In the genomic region with DNA sequence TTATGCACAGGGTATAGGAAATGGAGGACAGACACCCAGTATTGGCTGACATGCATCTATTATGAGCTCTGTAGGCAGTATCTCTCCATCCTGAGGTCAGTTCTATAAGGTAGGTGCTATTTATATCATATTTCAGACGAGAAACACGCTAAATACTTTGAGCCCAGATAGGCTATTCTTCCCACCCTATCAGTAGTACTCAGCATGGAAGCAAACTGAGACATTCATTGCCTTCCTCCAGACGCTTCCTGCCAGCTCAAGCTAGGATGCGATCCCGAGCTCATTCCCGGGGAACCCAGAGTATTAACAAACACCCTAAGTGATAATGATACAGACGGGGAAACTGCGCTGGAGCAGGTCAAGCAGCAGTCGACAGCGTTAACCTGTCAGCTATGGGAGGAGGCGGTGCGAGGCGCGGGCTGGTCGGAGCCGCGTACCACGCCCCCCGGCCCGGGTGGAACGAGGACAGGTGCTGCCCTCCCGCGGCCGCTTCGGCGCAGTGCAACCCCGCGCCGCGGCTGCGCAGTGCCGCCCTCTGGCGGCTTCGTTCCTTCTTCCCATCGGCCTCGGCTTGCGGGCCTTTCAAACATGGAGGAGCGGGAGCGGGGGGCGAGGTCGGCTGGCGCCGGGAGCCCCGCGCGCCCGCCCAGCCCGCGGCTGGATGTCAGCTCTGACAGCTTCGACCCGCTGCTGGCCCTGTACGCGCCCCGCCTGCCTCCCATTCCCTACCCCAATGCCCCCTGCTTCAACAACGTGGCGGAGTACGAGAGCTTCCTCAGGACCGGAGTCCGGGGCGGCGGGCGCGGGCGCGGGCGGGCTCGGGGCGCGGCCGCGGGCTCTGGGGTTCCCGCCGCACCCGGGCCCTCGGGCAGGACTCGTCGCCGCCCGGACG, we compare ENCODE assay signal across 1 cellular context.
A peak's percentile ranks its signal among the peaks of the same experiment; 100 is the strongest.
TF ChIP-seq lines count a peak whose summit lies in the region.

A gene (plus strand): TSS at position 550 of the 892 bp plus-strand sequence. CDS start 39 bp downstream, at position 589.

TF ChIP-seq in HepG2, 621 proteins besides CTCF, POLR2A, EP300 and RAD21 (continued from another document and continues in another):
- TF ChIP-seq, protein P1, sequence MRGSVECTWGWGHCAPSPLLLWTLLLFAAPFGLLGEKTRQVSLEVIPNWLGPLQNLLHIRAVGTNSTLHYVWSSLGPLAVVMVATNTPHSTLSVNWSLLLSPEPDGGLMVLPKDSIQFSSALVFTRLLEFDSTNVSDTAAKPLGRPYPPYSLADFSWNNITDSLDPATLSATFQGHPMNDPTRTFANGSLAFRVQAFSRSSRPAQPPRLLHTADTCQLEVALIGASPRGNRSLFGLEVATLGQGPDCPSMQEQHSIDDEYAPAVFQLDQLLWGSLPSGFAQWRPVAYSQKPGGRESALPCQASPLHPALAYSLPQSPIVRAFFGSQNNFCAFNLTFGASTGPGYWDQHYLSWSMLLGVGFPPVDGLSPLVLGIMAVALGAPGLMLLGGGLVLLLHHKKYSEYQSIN (CRISPR knock-in tag; IDR thresholded peaks at IDR 0.05; ENCODE audit: borderline replicate concordance): no peak
- TF ChIP-seq HDAC1 (CRISPR knock-in tag; IDR thresholded peaks at IDR 0.05) (peak; percentile 76; the same call in 1 of the 2 replicates), SP1 (IDR thresholded peaks at IDR 0.05) (no peak), SP1 (CRISPR knock-in tag; IDR thresholded peaks at IDR 0.05) (peak; percentile 44; the same call in 1 of the 2 replicates), ASH2L (IDR thresholded peaks at IDR 0.05; ENCODE audit: insufficient read length, low read depth, low read length) (peak; percentile 62), HOXA9 (CRISPR knock-in tag; IDR thresholded peaks at IDR 0.05; ENCODE audit: borderline replicate concordance) (no peak), RARA (CRISPR knock-in tag; IDR thresholded peaks at IDR 0.05) (peak; percentile 24; the same call in 1 of the 2 replicates), MAF1 (CRISPR knock-in tag; IDR thresholded peaks at IDR 0.05; ENCODE audit: borderline replicate concordance) (no peak), MEF2D (CRISPR knock-in tag; IDR thresholded peaks at IDR 0.05) (no peak), SETDB1 (CRISPR knock-in tag; IDR thresholded peaks at IDR 0.05; ENCODE audit: borderline replicate concordance) (no peak), ZNF746 (CRISPR knock-in tag; IDR thresholded peaks at IDR 0.05) (no peak), ZNF253 (CRISPR knock-in tag; IDR thresholded peaks at IDR 0.05; ENCODE audit: borderline replicate concordance) (no peak), ZNF75D (CRISPR knock-in tag; IDR thresholded peaks at IDR 0.05; ENCODE audit: borderline replicate concordance) (no peak), ZNF781 (CRISPR knock-in tag; IDR thresholded peaks at IDR 0.05; ENCODE audit: borderline replicate concordance, not compliant biosample characterization) (no peak), ZNF274 (CRISPR knock-in tag; IDR thresholded peaks at IDR 0.05) (peak; percentile 34; the same call in 1 of the 2 replicates), NFKB2 (CRISPR knock-in tag; IDR thresholded peaks at IDR 0.05; ENCODE audit: borderline replicate concordance) (peak; percentile 56; the same call in 1 of the 2 replicates), ATF1 (CRISPR knock-in tag; IDR thresholded peaks at IDR 0.05) (no peak), ZFP90 (CRISPR knock-in tag; IDR thresholded peaks at IDR 0.05; ENCODE audit: borderline replicate concordance) (no peak; the same call in 1 of the 2 replicates), ZNF33B (CRISPR knock-in tag; IDR thresholded peaks at IDR 0.05) (0 out of 2 replicates have a peak, but pooled peaks have one; percentile 34), AHR (CRISPR knock-in tag; IDR thresholded peaks at IDR 0.05) (no peak), ZNF841 (CRISPR knock-in tag; IDR thresholded peaks at IDR 0.05; ENCODE audit: borderline replicate concordance) (no peak; the same call in 1 of the 2 replicates), DPF2 (CRISPR knock-in tag; IDR thresholded peaks at IDR 0.05; ENCODE audit: borderline replicate concordance, low read depth) (no peak), NR3C1 (CRISPR knock-in tag; IDR thresholded peaks at IDR 0.05) (no peak), ZNF878 (CRISPR knock-in tag; IDR thresholded peaks at IDR 0.05) (no peak), ZNF747 (CRISPR knock-in tag; IDR thresholded peaks at IDR 0.05; ENCODE audit: borderline replicate concordance) (peak; percentile 65; the same call in 1 of the 2 replicates), ZNF101 (CRISPR knock-in tag; IDR thresholded peaks at IDR 0.05; ENCODE audit: borderline replicate concordance, low read depth) (no peak), SCMH1 (CRISPR knock-in tag; IDR thresholded peaks at IDR 0.05; ENCODE audit: borderline replicate concordance) (no peak), TARDBP (CRISPR knock-in tag; IDR thresholded peaks at IDR 0.05) (0 out of 2 replicates have a peak, but pooled peaks have one; percentile 19), CENPX (CRISPR knock-in tag; IDR thresholded peaks at IDR 0.05) (no peak), ZNF672 (CRISPR knock-in tag; IDR thresholded peaks at IDR 0.05) (no peak), ZNF180 (CRISPR knock-in tag; IDR thresholded peaks at IDR 0.05; ENCODE audit: borderline replicate concordance, low read depth) (no peak)
- TF ChIP-seq, protein P2, sequence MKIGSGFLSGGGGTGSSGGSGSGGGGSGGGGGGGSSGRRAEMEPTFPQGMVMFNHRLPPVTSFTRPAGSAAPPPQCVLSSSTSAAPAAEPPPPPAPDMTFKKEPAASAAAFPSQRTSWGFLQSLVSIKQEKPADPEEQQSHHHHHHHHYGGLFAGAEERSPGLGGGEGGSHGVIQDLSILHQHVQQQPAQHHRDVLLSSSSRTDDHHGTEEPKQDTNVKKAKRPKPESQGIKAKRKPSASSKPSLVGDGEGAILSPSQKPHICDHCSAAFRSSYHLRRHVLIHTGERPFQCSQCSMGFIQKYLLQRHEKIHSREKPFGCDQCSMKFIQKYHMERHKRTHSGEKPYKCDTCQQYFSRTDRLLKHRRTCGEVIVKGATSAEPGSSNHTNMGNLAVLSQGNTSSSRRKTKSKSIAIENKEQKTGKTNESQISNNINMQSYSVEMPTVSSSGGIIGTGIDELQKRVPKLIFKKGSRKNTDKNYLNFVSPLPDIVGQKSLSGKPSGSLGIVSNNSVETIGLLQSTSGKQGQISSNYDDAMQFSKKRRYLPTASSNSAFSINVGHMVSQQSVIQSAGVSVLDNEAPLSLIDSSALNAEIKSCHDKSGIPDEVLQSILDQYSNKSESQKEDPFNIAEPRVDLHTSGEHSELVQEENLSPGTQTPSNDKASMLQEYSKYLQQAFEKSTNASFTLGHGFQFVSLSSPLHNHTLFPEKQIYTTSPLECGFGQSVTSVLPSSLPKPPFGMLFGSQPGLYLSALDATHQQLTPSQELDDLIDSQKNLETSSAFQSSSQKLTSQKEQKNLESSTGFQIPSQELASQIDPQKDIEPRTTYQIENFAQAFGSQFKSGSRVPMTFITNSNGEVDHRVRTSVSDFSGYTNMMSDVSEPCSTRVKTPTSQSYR (CRISPR knock-in tag; IDR thresholded peaks at IDR 0.05; ENCODE audit: borderline replicate concordance): no peak
- TF ChIP-seq, protein P3, sequence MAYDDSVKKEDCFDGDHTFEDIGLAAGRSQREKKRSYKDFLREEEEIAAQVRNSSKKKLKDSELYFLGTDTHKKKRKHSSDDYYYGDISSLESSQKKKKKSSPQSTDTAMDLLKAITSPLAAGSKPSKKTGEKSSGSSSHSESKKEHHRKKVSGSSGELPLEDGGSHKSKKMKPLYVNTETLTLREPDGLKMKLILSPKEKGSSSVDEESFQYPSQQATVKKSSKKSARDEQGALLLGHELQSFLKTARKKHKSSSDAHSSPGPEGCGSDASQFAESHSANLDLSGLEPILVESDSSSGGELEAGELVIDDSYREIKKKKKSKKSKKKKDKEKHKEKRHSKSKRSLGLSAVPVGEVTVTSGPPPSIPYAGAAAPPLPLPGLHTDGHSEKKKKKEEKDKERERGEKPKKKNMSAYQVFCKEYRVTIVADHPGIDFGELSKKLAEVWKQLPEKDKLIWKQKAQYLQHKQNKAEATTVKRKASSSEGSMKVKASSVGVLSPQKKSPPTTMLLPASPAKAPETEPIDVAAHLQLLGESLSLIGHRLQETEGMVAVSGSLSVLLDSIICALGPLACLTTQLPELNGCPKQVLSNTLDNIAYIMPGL (CRISPR knock-in tag; IDR thresholded peaks at IDR 0.05; ENCODE audit: borderline replicate concordance in 1 of 2, low read depth in 1 of 2): peak; percentile 99
- TF ChIP-seq, protein P4, sequence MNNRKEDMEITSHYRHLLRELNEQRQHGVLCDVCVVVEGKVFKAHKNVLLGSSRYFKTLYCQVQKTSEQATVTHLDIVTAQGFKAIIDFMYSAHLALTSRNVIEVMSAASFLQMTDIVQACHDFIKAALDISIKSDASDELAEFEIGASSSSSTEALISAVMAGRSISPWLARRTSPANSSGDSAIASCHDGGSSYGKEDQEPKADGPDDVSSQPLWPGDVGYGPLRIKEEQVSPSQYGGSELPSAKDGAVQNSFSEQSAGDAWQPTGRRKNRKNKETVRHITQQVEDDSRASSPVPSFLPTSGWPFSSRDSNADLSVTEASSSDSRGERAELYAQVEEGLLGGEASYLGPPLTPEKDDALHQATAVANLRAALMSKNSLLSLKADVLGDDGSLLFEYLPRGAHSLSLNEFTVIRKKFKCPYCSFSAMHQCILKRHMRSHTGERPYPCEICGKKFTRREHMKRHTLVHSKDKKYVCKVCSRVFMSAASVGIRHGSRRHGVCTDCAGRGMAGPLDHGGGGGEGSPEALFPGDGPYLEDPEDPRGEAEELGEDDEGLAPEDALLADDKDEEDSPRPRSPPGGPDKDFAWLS (CRISPR knock-in tag; IDR thresholded peaks at IDR 0.05; ENCODE audit: borderline replicate concordance): no peak
- TF ChIP-seq, protein P5, sequence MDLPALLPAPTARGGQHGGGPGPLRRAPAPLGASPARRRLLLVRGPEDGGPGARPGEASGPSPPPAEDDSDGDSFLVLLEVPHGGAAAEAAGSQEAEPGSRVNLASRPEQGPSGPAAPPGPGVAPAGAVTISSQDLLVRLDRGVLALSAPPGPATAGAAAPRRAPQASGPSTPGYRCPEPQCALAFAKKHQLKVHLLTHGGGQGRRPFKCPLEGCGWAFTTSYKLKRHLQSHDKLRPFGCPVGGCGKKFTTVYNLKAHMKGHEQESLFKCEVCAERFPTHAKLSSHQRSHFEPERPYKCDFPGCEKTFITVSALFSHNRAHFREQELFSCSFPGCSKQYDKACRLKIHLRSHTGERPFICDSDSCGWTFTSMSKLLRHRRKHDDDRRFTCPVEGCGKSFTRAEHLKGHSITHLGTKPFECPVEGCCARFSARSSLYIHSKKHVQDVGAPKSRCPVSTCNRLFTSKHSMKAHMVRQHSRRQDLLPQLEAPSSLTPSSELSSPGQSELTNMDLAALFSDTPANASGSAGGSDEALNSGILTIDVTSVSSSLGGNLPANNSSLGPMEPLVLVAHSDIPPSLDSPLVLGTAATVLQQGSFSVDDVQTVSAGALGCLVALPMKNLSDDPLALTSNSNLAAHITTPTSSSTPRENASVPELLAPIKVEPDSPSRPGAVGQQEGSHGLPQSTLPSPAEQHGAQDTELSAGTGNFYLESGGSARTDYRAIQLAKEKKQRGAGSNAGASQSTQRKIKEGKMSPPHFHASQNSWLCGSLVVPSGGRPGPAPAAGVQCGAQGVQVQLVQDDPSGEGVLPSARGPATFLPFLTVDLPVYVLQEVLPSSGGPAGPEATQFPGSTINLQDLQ (CRISPR knock-in tag; IDR thresholded peaks at IDR 0.05): no peak
- TF ChIP-seq, protein P6, sequence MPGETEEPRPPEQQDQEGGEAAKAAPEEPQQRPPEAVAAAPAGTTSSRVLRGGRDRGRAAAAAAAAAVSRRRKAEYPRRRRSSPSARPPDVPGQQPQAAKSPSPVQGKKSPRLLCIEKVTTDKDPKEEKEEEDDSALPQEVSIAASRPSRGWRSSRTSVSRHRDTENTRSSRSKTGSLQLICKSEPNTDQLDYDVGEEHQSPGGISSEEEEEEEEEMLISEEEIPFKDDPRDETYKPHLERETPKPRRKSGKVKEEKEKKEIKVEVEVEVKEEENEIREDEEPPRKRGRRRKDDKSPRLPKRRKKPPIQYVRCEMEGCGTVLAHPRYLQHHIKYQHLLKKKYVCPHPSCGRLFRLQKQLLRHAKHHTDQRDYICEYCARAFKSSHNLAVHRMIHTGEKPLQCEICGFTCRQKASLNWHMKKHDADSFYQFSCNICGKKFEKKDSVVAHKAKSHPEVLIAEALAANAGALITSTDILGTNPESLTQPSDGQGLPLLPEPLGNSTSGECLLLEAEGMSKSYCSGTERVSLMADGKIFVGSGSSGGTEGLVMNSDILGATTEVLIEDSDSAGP (CRISPR knock-in tag; IDR thresholded peaks at IDR 0.05; ENCODE audit: borderline replicate concordance): peak; percentile 71; the same call in 1 of the 2 replicates
- TF ChIP-seq, protein P7, sequence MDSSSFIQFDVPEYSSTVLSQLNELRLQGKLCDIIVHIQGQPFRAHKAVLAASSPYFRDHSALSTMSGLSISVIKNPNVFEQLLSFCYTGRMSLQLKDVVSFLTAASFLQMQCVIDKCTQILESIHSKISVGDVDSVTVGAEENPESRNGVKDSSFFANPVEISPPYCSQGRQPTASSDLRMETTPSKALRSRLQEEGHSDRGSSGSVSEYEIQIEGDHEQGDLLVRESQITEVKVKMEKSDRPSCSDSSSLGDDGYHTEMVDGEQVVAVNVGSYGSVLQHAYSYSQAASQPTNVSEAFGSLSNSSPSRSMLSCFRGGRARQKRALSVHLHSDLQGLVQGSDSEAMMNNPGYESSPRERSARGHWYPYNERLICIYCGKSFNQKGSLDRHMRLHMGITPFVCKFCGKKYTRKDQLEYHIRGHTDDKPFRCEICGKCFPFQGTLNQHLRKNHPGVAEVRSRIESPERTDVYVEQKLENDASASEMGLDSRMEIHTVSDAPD (CRISPR knock-in tag; IDR thresholded peaks at IDR 0.05): no peak
- TF ChIP-seq, protein P8, sequence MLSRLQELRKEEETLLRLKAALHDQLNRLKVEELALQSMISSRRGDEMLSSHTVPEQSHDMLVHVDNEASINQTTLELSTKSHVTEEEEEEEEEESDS (CRISPR knock-in tag; IDR thresholded peaks at IDR 0.05; ENCODE audit: borderline replicate concordance): no peak
- TF ChIP-seq, protein P9, sequence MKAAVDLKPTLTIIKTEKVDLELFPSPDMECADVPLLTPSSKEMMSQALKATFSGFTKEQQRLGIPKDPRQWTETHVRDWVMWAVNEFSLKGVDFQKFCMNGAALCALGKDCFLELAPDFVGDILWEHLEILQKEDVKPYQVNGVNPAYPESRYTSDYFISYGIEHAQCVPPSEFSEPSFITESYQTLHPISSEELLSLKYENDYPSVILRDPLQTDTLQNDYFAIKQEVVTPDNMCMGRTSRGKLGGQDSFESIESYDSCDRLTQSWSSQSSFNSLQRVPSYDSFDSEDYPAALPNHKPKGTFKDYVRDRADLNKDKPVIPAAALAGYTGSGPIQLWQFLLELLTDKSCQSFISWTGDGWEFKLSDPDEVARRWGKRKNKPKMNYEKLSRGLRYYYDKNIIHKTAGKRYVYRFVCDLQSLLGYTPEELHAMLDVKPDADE (CRISPR knock-in tag; IDR thresholded peaks at IDR 0.05): no peak
- TF ChIP-seq, protein P10, sequence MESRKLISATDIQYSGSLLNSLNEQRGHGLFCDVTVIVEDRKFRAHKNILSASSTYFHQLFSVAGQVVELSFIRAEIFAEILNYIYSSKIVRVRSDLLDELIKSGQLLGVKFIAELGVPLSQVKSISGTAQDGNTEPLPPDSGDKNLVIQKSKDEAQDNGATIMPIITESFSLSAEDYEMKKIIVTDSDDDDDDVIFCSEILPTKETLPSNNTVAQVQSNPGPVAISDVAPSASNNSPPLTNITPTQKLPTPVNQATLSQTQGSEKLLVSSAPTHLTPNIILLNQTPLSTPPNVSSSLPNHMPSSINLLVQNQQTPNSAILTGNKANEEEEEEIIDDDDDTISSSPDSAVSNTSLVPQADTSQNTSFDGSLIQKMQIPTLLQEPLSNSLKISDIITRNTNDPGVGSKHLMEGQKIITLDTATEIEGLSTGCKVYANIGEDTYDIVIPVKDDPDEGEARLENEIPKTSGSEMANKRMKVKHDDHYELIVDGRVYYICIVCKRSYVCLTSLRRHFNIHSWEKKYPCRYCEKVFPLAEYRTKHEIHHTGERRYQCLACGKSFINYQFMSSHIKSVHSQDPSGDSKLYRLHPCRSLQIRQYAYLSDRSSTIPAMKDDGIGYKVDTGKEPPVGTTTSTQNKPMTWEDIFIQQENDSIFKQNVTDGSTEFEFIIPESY (CRISPR knock-in tag; IDR thresholded peaks at IDR 0.05): peak; percentile 45
